1 cellular context compared by ENCODE assay signal in the genomic region with DNA sequence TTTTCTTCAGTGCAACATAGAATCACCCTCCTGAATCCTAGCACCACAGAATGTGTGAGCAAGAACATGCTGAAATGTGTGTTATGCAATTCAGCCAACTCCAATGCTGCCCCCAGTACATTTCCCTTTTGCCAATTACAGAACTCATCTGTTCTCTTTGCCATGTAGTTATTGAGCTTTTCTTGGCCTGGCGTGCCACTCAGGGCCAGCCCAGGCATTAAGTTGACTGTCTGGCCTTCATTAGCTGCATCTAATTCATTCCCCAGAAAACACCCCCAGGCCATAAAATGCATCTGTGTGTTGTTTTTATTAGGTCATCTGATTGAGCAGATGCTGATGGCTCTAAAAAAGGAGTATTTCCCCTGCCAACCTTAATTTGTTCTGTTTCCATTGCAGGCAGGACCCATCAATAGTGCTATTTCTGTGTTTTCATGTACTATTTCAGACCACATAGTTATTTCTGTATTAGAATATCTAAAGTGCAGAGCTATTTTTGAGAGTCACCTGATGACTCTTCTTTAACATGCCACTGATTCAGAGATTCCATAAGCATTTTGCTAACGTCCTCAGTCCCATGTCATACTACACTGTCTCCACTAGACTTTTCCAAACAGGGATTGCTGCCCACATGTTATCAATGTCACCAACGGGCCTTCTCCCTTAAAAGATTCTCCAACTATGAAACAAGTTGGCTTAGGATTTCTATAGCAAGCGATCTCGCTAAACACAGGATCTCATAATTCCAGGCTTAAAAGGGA.
TF ChIP-seq lines count a peak whose summit lies in the region.

No MANE protein-coding gene starts in this region.

TF ChIP-seq in SK-N-SH treated with all-trans-retinoic acid at 6 μM for 48 hours, 23 proteins besides CTCF, POLR2A, EP300 and RAD21 (continued from another document):
- TF ChIP-seq, protein P1, sequence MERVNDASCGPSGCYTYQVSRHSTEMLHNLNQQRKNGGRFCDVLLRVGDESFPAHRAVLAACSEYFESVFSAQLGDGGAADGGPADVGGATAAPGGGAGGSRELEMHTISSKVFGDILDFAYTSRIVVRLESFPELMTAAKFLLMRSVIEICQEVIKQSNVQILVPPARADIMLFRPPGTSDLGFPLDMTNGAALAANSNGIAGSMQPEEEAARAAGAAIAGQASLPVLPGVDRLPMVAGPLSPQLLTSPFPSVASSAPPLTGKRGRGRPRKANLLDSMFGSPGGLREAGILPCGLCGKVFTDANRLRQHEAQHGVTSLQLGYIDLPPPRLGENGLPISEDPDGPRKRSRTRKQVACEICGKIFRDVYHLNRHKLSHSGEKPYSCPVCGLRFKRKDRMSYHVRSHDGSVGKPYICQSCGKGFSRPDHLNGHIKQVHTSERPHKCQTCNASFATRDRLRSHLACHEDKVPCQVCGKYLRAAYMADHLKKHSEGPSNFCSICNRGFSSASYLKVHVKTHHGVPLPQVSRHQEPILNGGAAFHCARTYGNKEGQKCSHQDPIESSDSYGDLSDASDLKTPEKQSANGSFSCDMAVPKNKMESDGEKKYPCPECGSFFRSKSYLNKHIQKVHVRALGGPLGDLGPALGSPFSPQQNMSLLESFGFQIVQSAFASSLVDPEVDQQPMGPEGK (CRISPR knock-in tag; IDR thresholded peaks at IDR 0.05; ENCODE audit: borderline replicate concordance) = no peak
- no peak for TF ChIP-seq SNAI2 (CRISPR knock-in tag; IDR thresholded peaks at IDR 0.05)
- peak; percentile 55; the same call in 1 of the 2 replicates for TF ChIP-seq GLIS3 (CRISPR knock-in tag; IDR thresholded peaks at IDR 0.05)
- no peak for TF ChIP-seq ZC3H10 (CRISPR knock-in tag; IDR thresholded peaks at IDR 0.05)
